ENCODE assay signal across 1 cellular context in genomic region chr17:36786867-36787266, GRCh38.
TF ChIP-seq lines count a peak whose summit lies in the region.

No MANE protein-coding gene starts in this region.

TF ChIP-seq in K562, 482 proteins besides CTCF, POLR2A, EP300 and RAD21:
- TF ChIP-seq ZNF512 (tag; IDR thresholded peaks at IDR 0.05) (peak; percentile 64), NONO (IDR thresholded peaks at IDR 0.05; ENCODE audit: low read depth in 2 of 2, low read length in 1 of 2) (no peak)
